1 cellular context compared by ENCODE assay signal in genomic region chr4:7976634-7977033, GRCh38.
TF ChIP-seq lines count a peak whose summit lies in the region.

No MANE protein-coding gene starts in this region.

TF ChIP-seq in GM12878, 131 proteins besides CTCF, POLR2A, EP300 and RAD21:
- TF ChIP-seq, protein P1, sequence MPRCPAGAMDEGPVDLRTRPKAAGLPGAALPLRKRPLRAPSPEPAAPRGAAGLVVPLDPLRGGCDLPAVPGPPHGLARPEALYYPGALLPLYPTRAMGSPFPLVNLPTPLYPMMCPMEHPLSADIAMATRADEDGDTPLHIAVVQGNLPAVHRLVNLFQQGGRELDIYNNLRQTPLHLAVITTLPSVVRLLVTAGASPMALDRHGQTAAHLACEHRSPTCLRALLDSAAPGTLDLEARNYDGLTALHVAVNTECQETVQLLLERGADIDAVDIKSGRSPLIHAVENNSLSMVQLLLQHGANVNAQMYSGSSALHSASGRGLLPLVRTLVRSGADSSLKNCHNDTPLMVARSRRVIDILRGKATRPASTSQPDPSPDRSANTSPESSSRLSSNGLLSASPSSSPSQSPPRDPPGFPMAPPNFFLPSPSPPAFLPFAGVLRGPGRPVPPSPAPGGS (IDR thresholded peaks at IDR 0.05; ENCODE audit: borderline replicate concordance, insufficient read depth, low read depth, low read length, poor library complexity, severe bottlenecking), result peak; percentile 37
- TF ChIP-seq SMAD5 (IDR thresholded peaks at IDR 0.05; ENCODE audit: low read depth), result no peak
